14 cellular contexts compared by ENCODE assay signal in the genomic region with DNA sequence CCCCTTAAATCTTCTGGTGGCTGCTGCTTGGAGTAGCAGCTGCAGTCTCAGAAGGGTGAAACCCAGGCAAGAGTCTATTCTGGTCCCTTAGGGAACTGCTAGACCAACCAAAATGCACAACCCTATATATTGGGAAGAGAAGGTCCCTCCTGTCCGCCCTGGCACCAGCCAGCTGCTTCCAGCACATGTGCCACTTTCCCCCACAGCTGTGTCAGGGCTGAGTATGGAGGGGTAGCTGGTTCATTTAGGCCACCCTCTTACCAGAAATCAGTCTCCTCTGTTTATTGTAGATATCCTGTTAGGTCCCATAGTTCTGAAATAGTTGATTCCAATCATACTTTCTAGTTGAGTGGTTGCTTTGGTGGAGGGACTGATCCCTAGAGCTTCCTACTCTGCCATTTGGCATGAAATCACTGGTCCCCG.
DNase-seq lines count a peak whose midpoint lies in the region; ATAC-seq, FAIRE-seq and TF ChIP-seq lines count a peak whose summit lies in the region.
"Had no signal": no experiment of that assay in that cellular context is flagged by ENCODE, and none has a peak within 500 bp of the region (broad histone marks: within the 10 kb centered on the region; RNA-seq: fewer than 3 reads in every experiment).

No MANE protein-coding gene starts in this region.

- no peaks in the 10 kb centered on the region for H3K9me3 Mint-ChIP-seq in natural killer cell

- TF ChIP-seq CTCF in AG10803 (conservative IDR thresholded peaks at IDR 0.05; ENCODE audit: low read length) (no peak), brain microvascular endothelial cell (IDR thresholded peaks at IDR 0.05; ENCODE audit: low read depth, low read length, missing control alignments) (no peak), natural killer cell (IDR thresholded peaks at IDR 0.05) (no peak), Peyer's patch (IDR thresholded peaks at IDR 0.05) (no peak), left lung (IDR thresholded peaks at IDR 0.05) (no peak), sigmoid colon (IDR thresholded peaks at IDR 0.05) (no peak)

- H3K4me3 Mint-ChIP-seq in natural killer cell, result peak overlapping the region; percentile 61

- peak overlapping the region; percentile 58 to 77 for H3K27ac Mint-ChIP-seq in natural killer cell

- H3K27me3 ChIP-seq in brain microvascular endothelial cell (replicated peaks), result no peaks in the 10 kb centered on the region
- no peaks in the 10 kb centered on the region for H3K27me3 ChIP-seq in Peyer's patch
- no peaks in the 10 kb centered on the region for H3K27me3 ChIP-seq in left lung
- H3K27me3 ChIP-seq in sigmoid colon, result no peaks in the 10 kb centered on the region

- H3K4me1 Mint-ChIP-seq in natural killer cell, result peaks cover 63 to 72% of the 10 kb centered on the region in 2 donors

- WGBS in sigmoid colon, 2 donors, result 76 to 94% methylated on average over 2 of the region's 2 CpGs

- FAIRE-seq in H54 (lab: Jason Lieb, UNC), result peak; percentile 71

- DNase-seq in AG10803 (ENCODE audit: low read depth), result peak; percentile 82
- no peak for DNase-seq in H54 (ENCODE audit: insufficient read length, low spot score)
- DNase-seq in brain microvascular endothelial cell, result peak; percentile 28
- DNase-seq in natural killer cell, result no peak
- DNase-seq in Peyer's patch, result no peak
- no peak for DNase-seq in medulla oblongata (ENCODE audit: extremely low spot score)
- DNase-seq in left lung, result no peak
- DNase-seq in sigmoid colon, result no peak
- DNase-seq: activated CD8-positive, alpha-beta memory T cell treated with anti-CD3 and anti-CD28 coated beads for 24 hours; cerebellar nuclear complex; DND-41; NCI-H187 had no signal

- no peaks in the 10 kb centered on the region for H3K36me3 Mint-ChIP-seq in natural killer cell

- ATAC-seq in natural killer cell (no peak), left lung (no peak)

- no peak for TF ChIP-seq EP300 in sigmoid colon (IDR thresholded peaks at IDR 0.05)

- H3K4me1 ChIP-seq in Peyer's patch (peaks cover 0 to 5% (median 0%) of the 10 kb centered on the region in 4 donors), left lung (peaks cover 13 to 23% of the 10 kb centered on the region in 2 donors), sigmoid colon (peaks cover 0 to 53% (median 43%) of the 10 kb centered on the region in 4 donors)
- H3K4me1 ChIP-seq: prostate gland had no signal

- in situ Hi-C loops in brain microvascular endothelial cell (cut with HindIII; ENCODE audit: low pct_ligation_motif_present, low sequenced_read_pairs), result no loop called here

- H3K9me3 ChIP-seq in Peyer's patch (no peaks in the 10 kb centered on the region), left lung (no peaks in the 10 kb centered on the region), sigmoid colon (no peaks in the 10 kb centered on the region)
- H3K9me3 ChIP-seq: prostate gland had no signal

- TF ChIP-seq POLR2A in H54 (IDR thresholded peaks at IDR 0.05; ENCODE audit: low read depth, low read length) (no peak), Peyer's patch (IDR thresholded peaks at IDR 0.05) (no peak), sigmoid colon (IDR thresholded peaks at IDR 0.05) (no peak)

- intact Hi-C loops in natural killer cell (cut with micrococcal nuclease), result no loop called here
- intact Hi-C loops in left lung (cut with DNase I), result no loop called here
- intact Hi-C loops in sigmoid colon (cut with DNase I), result no loop called here

- no peaks in the 10 kb centered on the region for H3K27me3 Mint-ChIP-seq in natural killer cell (ENCODE audit: low read depth in 2 of 2)

- H3K27ac ChIP-seq in brain microvascular endothelial cell (peak overlapping the region; percentile 23), Peyer's patch (no peak overlapping the region), left lung (no peak overlapping the region), sigmoid colon (peak overlapping the region in 2 of 4 donors; percentile 13 to 25)
- H3K27ac ChIP-seq: prostate gland, RWPE1 had no signal

- H3K4me3 ChIP-seq in AG10803 (ENCODE audit: low read length) (no peak overlapping the region; the same call in none of the 2 replicates), brain microvascular endothelial cell (ENCODE audit: low read depth, low read length) (no peak overlapping the region), Peyer's patch (no peak overlapping the region), left lung (no peak overlapping the region), sigmoid colon (no peak overlapping the region)
- H3K4me3 ChIP-seq: prostate gland had no signal

- H3K36me3 ChIP-seq in brain microvascular endothelial cell (replicated peaks) (no peaks in the 10 kb centered on the region), Peyer's patch (peaks cover 0 to under 1% (median 0%) of the 10 kb centered on the region in 3 donors), left lung (peaks cover 0 to 12% of the 10 kb centered on the region in 2 donors), sigmoid colon (peaks cover 0 to under 1% (median 0%) of the 10 kb centered on the region in 4 donors)
- H3K36me3 ChIP-seq: prostate gland had no signal

Comparison
In these comparisons a context has a peak if more than half of its experiments do, and no peak if none do; other contexts are left out.
1. DNase-seq: peak in AG10803 (single experiment) and brain microvascular endothelial cell (single experiment); none in H54 (single experiment), natural killer cell (single experiment), Peyer's patch (0 of 3), medulla oblongata (single experiment), left lung (0 of 2) and sigmoid colon (single experiment).